22 cellular contexts compared by ENCODE assay signal in the genomic region with DNA sequence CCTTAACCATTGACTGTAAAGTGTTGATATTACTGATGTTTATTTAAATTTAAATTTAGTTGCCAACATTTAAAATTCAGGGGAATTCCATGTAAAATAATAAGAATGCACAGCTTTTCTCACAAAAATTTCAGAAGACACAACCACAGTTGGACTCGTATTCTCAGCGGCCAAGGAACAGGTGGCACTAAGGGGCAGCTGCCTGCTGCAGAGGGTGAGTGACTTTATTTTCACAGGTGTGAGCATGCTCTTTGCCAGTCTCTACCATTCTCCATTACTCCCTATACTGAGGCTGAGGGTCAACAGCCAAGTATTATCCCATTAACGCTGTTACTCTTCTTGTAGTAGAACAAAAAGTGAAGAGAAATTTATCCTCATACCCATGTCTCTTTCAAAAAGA.
"Had no signal": no experiment of that assay in that cellular context is flagged by ENCODE, and none has a peak within 500 bp of the region (broad histone marks: within the 10 kb centered on the region; RNA-seq: fewer than 3 reads in every experiment).

No MANE protein-coding gene starts in this region.

- H3K4me1 Mint-ChIP-seq: natural killer cell had no signal

- H3K27ac Mint-ChIP-seq: natural killer cell; neural progenitor cell; stimulated activated naive B cell treated with anti-CD40 and anti-IgM and Interleukin-4, amounts not matched to agents 10 μg/mL and 1 μg/mL and 100 μg/mL, for 72 hours; stimulated activated naive CD8-positive, alpha-beta T cell treated with anti-CD3 and anti-CD28 coated beads, Interleukin-15, amount 100 ng/mL, for 72 hours had no signal

- DNase-seq: cortex of kidney; dorsolateral prefrontal cortex; effector CD8-positive, alpha-beta T cell; foreskin melanocyte; head of caudate nucleus; kidney; left colon; left ventricle myocardium superior; mesendoderm; natural killer cell; nucleus accumbens; pancreas; stimulated activated CD4-positive, alpha-beta T cell treated with anti-CD3 and anti-CD28 coated beads, Interleukin-2, amount 100 ng/mL, for 24 hours; stimulated activated CD4-positive, alpha-beta T cell treated with anti-CD3 and anti-CD28 coated beads, Interleukin-4, amount 100 ng/mL, for 4 hours; stimulated activated naive B cell treated with anti-CD40 and anti-IgM and Interleukin-4, amounts not matched to agents 10 μg/mL and 1 μg/mL and 100 μg/mL, for 72 hours; stimulated activated naive CD8-positive, alpha-beta T cell treated with anti-CD3 and anti-CD28 coated beads, Interleukin-15, amount 100 ng/mL, for 72 hours; transverse colon had no signal

- H3K36me3 ChIP-seq: neural progenitor cell, pancreas, thoracic aorta, transverse colon had no signal

- H3K9me3 Mint-ChIP-seq: natural killer cell; stimulated activated naive B cell treated with anti-CD40 and anti-IgM and Interleukin-4, amounts not matched to agents 10 μg/mL and 1 μg/mL and 100 μg/mL, for 72 hours; stimulated activated naive CD8-positive, alpha-beta T cell treated with anti-CD3 and anti-CD28 coated beads, Interleukin-15, amount 100 ng/mL, for 72 hours had no signal

- H3K27me3 ChIP-seq: hepatocyte, neural progenitor cell, pancreas, transverse colon had no signal

- H3K4me3 ChIP-seq: dorsolateral prefrontal cortex, hepatocyte, lung, neural progenitor cell, pancreas, skin epidermis, thoracic aorta, transverse colon had no signal

- H3K9me3 ChIP-seq: pancreas, thoracic aorta, transverse colon had no signal

- H3K4me3 Mint-ChIP-seq: natural killer cell; neural progenitor cell; stimulated activated naive B cell treated with anti-CD40 and anti-IgM and Interleukin-4, amounts not matched to agents 10 μg/mL and 1 μg/mL and 100 μg/mL, for 72 hours; stimulated activated naive CD8-positive, alpha-beta T cell treated with anti-CD3 and anti-CD28 coated beads, Interleukin-15, amount 100 ng/mL, for 72 hours had no signal

- H3K27ac ChIP-seq: dorsolateral prefrontal cortex, hepatocyte, neural progenitor cell, pancreas, skin epidermis, thoracic aorta, transverse colon had no signal

- H3K36me3 Mint-ChIP-seq: natural killer cell; neural progenitor cell; stimulated activated naive B cell treated with anti-CD40 and anti-IgM and Interleukin-4, amounts not matched to agents 10 μg/mL and 1 μg/mL and 100 μg/mL, for 72 hours had no signal
